Comparison of ENCODE assay signal across 18 cellular contexts in the genomic region with DNA sequence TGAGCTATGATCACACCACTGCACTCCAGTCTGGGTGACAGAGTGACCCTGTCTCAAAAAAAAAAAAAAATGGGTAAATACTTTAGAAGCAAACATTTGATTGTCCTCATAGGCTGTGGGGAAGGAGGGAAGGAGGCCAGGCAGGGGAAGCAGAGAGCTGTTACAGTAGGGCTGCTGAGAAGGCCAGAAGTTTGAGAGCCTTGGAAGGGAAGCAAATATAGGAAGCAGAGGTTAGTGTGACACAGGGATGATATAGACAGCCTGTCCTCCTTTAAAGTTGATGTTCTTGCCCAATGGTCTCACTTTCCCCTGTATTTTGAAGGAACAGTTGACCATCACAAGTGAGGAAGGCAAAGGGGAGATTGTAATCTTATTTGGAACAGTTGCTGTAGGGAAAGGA. TPM values are rescaled to one million over a fixed set of nuclear protein-coding genes. Genes with fewer than 3 reads are reported as not detected.
"Had no signal": no experiment of that assay in that cellular context is flagged by ENCODE, and none has a peak within 500 bp of the region (broad histone marks: within the 10 kb centered on the region; RNA-seq: fewer than 3 reads in every experiment).

No MANE protein-coding gene starts in this region.

- H3K9me3 ChIP-seq: heart right ventricle, mucosa of descending colon, neutrophil, psoas muscle, sigmoid colon, tibial artery had no signal

- H3K9me3 Mint-ChIP-seq: naive thymus-derived CD8-positive, alpha-beta T cell had no signal

- H3K36me3 ChIP-seq: sigmoid colon had no signal

- ATAC-seq: mucosa of descending colon; naive thymus-derived CD8-positive, alpha-beta T cell had no signal

- H3K27ac ChIP-seq: coronary artery, dorsolateral prefrontal cortex, heart right ventricle, neutrophil, psoas muscle, sigmoid colon, skin epidermis, tibial artery had no signal

- H3K27me3 ChIP-seq: dorsolateral prefrontal cortex, heart right ventricle, sigmoid colon, tibial artery had no signal

- H3K4me3 ChIP-seq: coronary artery, dorsolateral prefrontal cortex, heart right ventricle, mucosa of descending colon, psoas muscle, sigmoid colon, skin epidermis, tibial artery had no signal

- DNase-seq: dorsolateral prefrontal cortex; effector CD8-positive, alpha-beta T cell; heart right ventricle; hypothalamus; kidney glomerular epithelial cell; mucosa of descending colon; naive thymus-derived CD8-positive, alpha-beta T cell; psoas muscle; retina; sigmoid colon; stimulated activated CD4-positive, alpha-beta T cell treated with anti-CD3 and anti-CD28 coated beads, Interleukin-2, amount 100 ng/mL, for 24 hours; stimulated activated CD4-positive, alpha-beta T cell treated with anti-CD3 and anti-CD28 coated beads, Interleukin-4, amount 100 ng/mL, for 4 hours; stimulated activated naive CD4-positive, alpha-beta T cell; tibial artery had no signal

- H3K4me3 Mint-ChIP-seq: naive thymus-derived CD8-positive, alpha-beta T cell had no signal

RNA-seq across cellular contexts. Expression of gene ALPK3, which starts 5.3 kb away (rescaled TPM):
- polyA plus RNA-seq: neural cell had no signal
